ENCODE assay signal across 1 cellular context in genomic region chr20:38592411-38592790, GRCh38.
TF ChIP-seq lines count a peak whose summit lies in the region.

No MANE protein-coding gene starts in this region.

TF ChIP-seq in HepG2, 621 proteins besides CTCF, POLR2A, EP300 and RAD21:
- 0 out of 2 replicates have a peak, but pooled peaks have one; percentile 9 for TF ChIP-seq FOSL2 (CRISPR knock-in tag; IDR thresholded peaks at IDR 0.05)
